In genomic region chr1:238404506-238404905, GRCh38 we compare ENCODE assay signal across 15 cellular contexts.
"Had no signal": no experiment of that assay in that cellular context is flagged by ENCODE, and none has a peak within 500 bp of the region (broad histone marks: within the 10 kb centered on the region; RNA-seq: fewer than 3 reads in every experiment).

No MANE protein-coding gene starts in this region.

- H3K27ac ChIP-seq: testis, upper lobe of right lung had no signal

- H3K9me3 ChIP-seq: testis, upper lobe of right lung had no signal

- H3K36me3 ChIP-seq: upper lobe of right lung had no signal

- ATAC-seq: activated CD8-positive, alpha-beta T cell treated with anti-CD3 and anti-CD28 coated beads, Interleukin-2, amount 10 ng/mL, durations not matched to agents 7 days and 5 days; sciatic nerve; stimulated activated naive CD8-positive, alpha-beta T cell treated with anti-CD3 and anti-CD28 coated beads, Interleukin-15, Interleukin-2, amounts not matched to agents 100 U/mL and 50 U/mL, for 24 hours; upper lobe of right lung; WTC11 had no signal

- DNase-seq: activated CD4-positive, alpha-beta T cell treated with anti-CD3 and anti-CD28 coated beads for 48 hours; activated CD8-positive, alpha-beta memory T cell treated with anti-CD3 and anti-CD28 coated beads, Interleukin-2, amount 50 U/mL, for 4 hours; activated CD8-positive, alpha-beta T cell treated with anti-CD3 and anti-CD28 coated beads, Interleukin-2, amount 10 ng/mL, durations not matched to agents 7 days and 5 days; activated gamma-delta T cell treated with Interleukin-2 at 50 U/mL for 16 hours; activated naive CD8-positive, alpha-beta T cell treated with anti-CD3 and anti-CD28 coated beads, Interleukin-2, amount 10 ng/mL, durations not matched to agents 7 days and 5 days; aorta; erythroblast; mesendoderm; nephron progenitor cell; stimulated activated naive CD8-positive, alpha-beta T cell treated with anti-CD3 and anti-CD28 coated beads, Interleukin-15, Interleukin-2, amounts not matched to agents 100 U/mL and 50 U/mL, for 24 hours; SW 1271; testis; upper lobe of right lung had no signal

- H3K4me3 ChIP-seq: testis, upper lobe of right lung had no signal

- H3K4me1 Mint-ChIP-seq: activated naive CD8-positive, alpha-beta T cell treated with anti-CD3 and anti-CD28 coated beads, Interleukin-2, amount 10 ng/mL, durations not matched to agents 7 days and 5 days; nephron progenitor cell had no signal

- H3K27ac Mint-ChIP-seq: activated CD8-positive, alpha-beta T cell treated with anti-CD3 and anti-CD28 coated beads, Interleukin-2, amount 10 ng/mL, durations not matched to agents 7 days and 5 days; activated naive CD8-positive, alpha-beta T cell treated with anti-CD3 and anti-CD28 coated beads, Interleukin-2, amount 10 ng/mL, durations not matched to agents 7 days and 5 days; nephron progenitor cell; WTC11 had no signal

- H3K27me3 ChIP-seq: testis, upper lobe of right lung had no signal

- H3K36me3 Mint-ChIP-seq: activated naive CD8-positive, alpha-beta T cell treated with anti-CD3 and anti-CD28 coated beads, Interleukin-2, amount 10 ng/mL, durations not matched to agents 7 days and 5 days had no signal

- H3K27me3 Mint-ChIP-seq: activated naive CD8-positive, alpha-beta T cell treated with anti-CD3 and anti-CD28 coated beads, Interleukin-2, amount 10 ng/mL, durations not matched to agents 7 days and 5 days had no signal

- H3K4me1 ChIP-seq: testis, upper lobe of right lung had no signal

- H3K4me3 Mint-ChIP-seq: activated CD8-positive, alpha-beta T cell treated with anti-CD3 and anti-CD28 coated beads, Interleukin-2, amount 10 ng/mL, durations not matched to agents 7 days and 5 days; activated naive CD8-positive, alpha-beta T cell treated with anti-CD3 and anti-CD28 coated beads, Interleukin-2, amount 10 ng/mL, durations not matched to agents 7 days and 5 days; nephron progenitor cell; WTC11 had no signal

- H3K9me3 Mint-ChIP-seq: nephron progenitor cell had no signal
